ENCODE assay signal across 13 cellular contexts in the genomic region with DNA sequence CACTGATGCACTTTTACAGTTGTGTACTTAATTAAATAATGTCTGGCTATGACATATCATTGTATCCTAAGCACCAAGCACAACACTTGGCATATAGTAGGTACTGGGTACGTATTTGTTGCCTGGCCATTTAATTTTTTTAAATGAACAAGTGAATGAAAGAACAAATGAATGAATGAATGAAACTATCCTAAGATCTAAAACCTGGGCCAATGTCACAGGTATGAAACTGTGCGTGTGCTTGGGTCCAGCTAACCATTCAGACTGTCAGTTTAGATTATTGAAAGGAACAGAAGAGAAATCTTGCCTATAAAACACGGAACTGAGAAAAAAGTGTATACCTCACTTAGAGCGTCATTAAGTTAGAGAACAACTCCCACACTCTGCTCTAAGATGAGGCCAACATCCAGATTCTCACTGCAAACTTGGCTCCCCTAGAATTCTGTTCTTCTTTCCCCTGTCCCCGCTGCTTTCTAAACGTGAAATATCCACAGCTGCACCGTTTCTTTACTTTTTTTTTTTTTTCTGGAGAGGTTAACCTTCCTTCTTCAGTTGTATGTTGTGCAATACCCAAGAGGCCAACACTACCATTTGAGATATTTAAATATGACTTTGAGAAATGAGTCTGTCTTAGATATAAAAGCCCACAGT. TPM values are rescaled to one million over a fixed set of nuclear protein-coding genes. Genes with fewer than 3 reads are reported as not detected.
A peak's percentile ranks its signal among the peaks of the same experiment; 100 is the strongest.
DNase-seq lines count a peak whose midpoint lies in the region; ATAC-seq and TF ChIP-seq lines count a peak whose summit lies in the region.
"Had no signal": no experiment of that assay in that cellular context is flagged by ENCODE, and none has a peak within 500 bp of the region (broad histone marks: within the 10 kb centered on the region; RNA-seq: fewer than 3 reads in every experiment).

No MANE protein-coding gene starts in this region.

- no peak overlapping the region for H2AFZ ChIP-seq in fibroblast of lung (ENCODE audit: low read length)
- no peak overlapping the region for H2AFZ ChIP-seq in neural progenitor cell (replicated peaks)

- H4K20me1 ChIP-seq in fibroblast of lung (ENCODE audit: control insufficient read depth, extremely low read depth, insufficient read depth, low read length) (no peaks in the 10 kb centered on the region), neural progenitor cell (ENCODE audit: low read depth) (no peaks in the 10 kb centered on the region)

- no peaks in the 10 kb centered on the region for H3K79me2 ChIP-seq in fibroblast of lung (ENCODE audit: control insufficient read depth, insufficient read depth, low read length)
- H3K79me2 ChIP-seq in neural progenitor cell (ENCODE audit: low read depth) = no peaks in the 10 kb centered on the region

- H3K36me3 Mint-ChIP-seq in HFFc6 (ENCODE audit: low read depth) (no peaks in the 10 kb centered on the region), neural progenitor cell (no peaks in the 10 kb centered on the region)

- H3K4me3 Mint-ChIP-seq in HFFc6 (no peak overlapping the region), neural progenitor cell (no peak overlapping the region)
- H3K4me3 Mint-ChIP-seq: activated T-cell treated with anti-CD3 and anti-CD28 coated beads, Interleukin-2, amount 50 U/mL, for 24 hours had no signal

- H3K4me3 ChIP-seq in fibroblast of lung (replicated peaks in 1 of 4; ENCODE audit: control extremely low read depth in 1 of 4, insufficient read depth in 1 of 4, low read depth in 3 of 4, low read length in 4 of 4) (no peak overlapping the region), neural progenitor cell (no peak overlapping the region)
- H3K4me3 ChIP-seq: SJCRH30, stomach had no signal

- no peak overlapping the region for H3K4me2 ChIP-seq in fibroblast of lung (ENCODE audit: extremely low read depth, insufficient read depth, low read length)
- no peak overlapping the region for H3K4me2 ChIP-seq in neural progenitor cell

- H3K9me3 Mint-ChIP-seq in HFFc6 = no peaks in the 10 kb centered on the region
- H3K9me3 Mint-ChIP-seq in neural progenitor cell = no peaks in the 10 kb centered on the region
- H3K9me3 Mint-ChIP-seq: activated T-cell treated with anti-CD3 and anti-CD28 coated beads, Interleukin-2, amount 50 U/mL, for 24 hours had no signal

- no peaks in the 10 kb centered on the region for H3K36me3 ChIP-seq in fibroblast of lung (ENCODE audit: control insufficient read depth, insufficient read depth, low read length)
- no peaks in the 10 kb centered on the region for H3K36me3 ChIP-seq in neural progenitor cell
- H3K36me3 ChIP-seq: SJCRH30, stomach had no signal

- H3K27me3 ChIP-seq in fibroblast of lung (ENCODE audit: control insufficient read depth, insufficient read depth, low read length) (no peaks in the 10 kb centered on the region), neural progenitor cell (no peaks in the 10 kb centered on the region)
- H3K27me3 ChIP-seq: SJCRH30, stomach had no signal

- no peak for TF ChIP-seq CTCF in fibroblast of lung (conservative IDR thresholded peaks at IDR 0.05 in 1 of 2, IDR thresholded peaks at IDR 0.05 in 1 of 2; ENCODE audit: low read depth in 1 of 2, low read length in 2 of 2)
- no peak for TF ChIP-seq CTCF in HFFc6 (IDR thresholded peaks at IDR 0.05)
- TF ChIP-seq CTCF in neural progenitor cell (IDR thresholded peaks at IDR 0.05) = no peak

- H3K27ac Mint-ChIP-seq in HFFc6 = no peak overlapping the region
- no peak overlapping the region for H3K27ac Mint-ChIP-seq in neural progenitor cell
- H3K27ac Mint-ChIP-seq: activated T-cell treated with anti-CD3 and anti-CD28 coated beads, Interleukin-2, amount 50 U/mL, for 24 hours had no signal

- H3F3A ChIP-seq in neural progenitor cell (ENCODE audit: low read depth) = no peaks in the 10 kb centered on the region

- H3K4me1 ChIP-seq in fibroblast of lung (ENCODE audit: control insufficient read depth, extremely low read depth, insufficient read depth, low read length) = peaks cover 9% of the 10 kb centered on the region
- H3K4me1 ChIP-seq in neural progenitor cell = peaks cover 8% of the 10 kb centered on the region
- H3K4me1 ChIP-seq: SJCRH30 had no signal

- ATAC-seq in GM18502 (IDR thresholded peaks at IDR 0.05; ENCODE audit: poor library complexity, unreplicated experiment) (peak; percentile 64), GM21576 (IDR thresholded peaks at IDR 0.05; ENCODE audit: unreplicated experiment) (peak; percentile 59), HG03460 (IDR thresholded peaks at IDR 0.05; ENCODE audit: unreplicated experiment) (peak; percentile 40)

- DNase-seq in fibroblast of lung (ENCODE audit: low read depth in 2 of 2) = peak; percentile 36 to 51
- no peak for DNase-seq in NCI-H82 treated with DMSO at 0.1 percent for 48 hours (lab: John Stamatoyannopoulos, UW; ENCODE audit: unreplicated experiment)
- no peak for DNase-seq in HFFc6
- no peak for DNase-seq in neural progenitor cell (ENCODE audit: low spot score)
- no peak for DNase-seq in NCI-H2081 treated with DMSO at 0.1 percent for 48 hours (lab: John Stamatoyannopoulos, UW)
- DNase-seq: activated T-cell treated with anti-CD3 and anti-CD28 coated beads, Interleukin-2, amount 50 U/mL, for 24 hours; kidney glomerular epithelial cell; NCI-H1105; SJCRH30; stomach had no signal

- H3K4me1 Mint-ChIP-seq in HFFc6 (ENCODE audit: low read depth) (peaks cover 34% of the 10 kb centered on the region), neural progenitor cell (peaks cover 25% of the 10 kb centered on the region)

- H3K9ac ChIP-seq in fibroblast of lung (ENCODE audit: insufficient read depth, low read length) (no peak overlapping the region), neural progenitor cell (no peak overlapping the region)

- no peaks in the 10 kb centered on the region for H3K9me3 ChIP-seq in fibroblast of lung (ENCODE audit: control insufficient read depth, insufficient read depth, low read depth, low read length)
- H3K9me3 ChIP-seq in neural progenitor cell (ENCODE audit: low read depth) = no peaks in the 10 kb centered on the region
- H3K9me3 ChIP-seq: SJCRH30, stomach had no signal

- no peaks in the 10 kb centered on the region; the same call in 1 of the 2 replicates for H3K27me3 Mint-ChIP-seq in HFFc6 (ENCODE audit: insufficient read depth)
- H3K27me3 Mint-ChIP-seq in neural progenitor cell (ENCODE audit: insufficient read depth, low read depth) = peaks cover 5% of the 10 kb centered on the region
- H3K27me3 Mint-ChIP-seq: activated T-cell treated with anti-CD3 and anti-CD28 coated beads, Interleukin-2, amount 50 U/mL, for 24 hours had no signal

- H3K27ac ChIP-seq in fibroblast of lung (ENCODE audit: insufficient read depth, low read length) = no peak overlapping the region
- no peak overlapping the region for H3K27ac ChIP-seq in neural progenitor cell
- H3K27ac ChIP-seq: SJCRH30, stomach had no signal

RNA-seq across cellular contexts. Expression of a gene that starts 17.3 kb away (rescaled TPM):
- total RNA-seq in fibroblast of lung (56.0 and 56.3 TPM in 2 replicates), neural progenitor cell (ENCODE audit: low replicate concordance) (49.6 and 87.2 TPM in 2 replicates)
- 13.2 and 24.1 TPM in 2 replicates for polyA plus RNA-seq in fibroblast of lung
- polyA plus RNA-seq in fibroblast of lung (2012) = 11.1 and 24.5 TPM in 2 replicates
- polyA minus RNA-seq in fibroblast of lung (ENCODE audit: low replicate concordance) = 5.3 and 28.6 TPM in 2 replicates
- total RNA-seq in HFFc6 (2021; fragmentation: NEBNext Ultra II Directional; extraction: Animal tissue kit (Norgen Biotek cat#: 25700)) = 10 to 100 TPM; 24.5 to 35.4 (median 31.1) TPM

RNA-seq across cellular contexts. Expression of a gene that starts 33.9 kb away (rescaled TPM):
- total RNA-seq in fibroblast of lung = 48.7 and 71.4 TPM in 2 replicates
- polyA plus RNA-seq in fibroblast of lung = 26.2 and 34.9 TPM in 2 replicates
- polyA plus RNA-seq in fibroblast of lung (2012) = 34.9 and 37.7 TPM in 2 replicates
- polyA minus RNA-seq in fibroblast of lung (ENCODE audit: low replicate concordance) = 0.71 TPM in 1 of 2 replicates, not detected in the other
- total RNA-seq in HFFc6 (2021; fragmentation: NEBNext Ultra II Directional; extraction: Animal tissue kit (Norgen Biotek cat#: 25700)) = 10 to 100 TPM; 18.9 to 26.7 (median 22.0) TPM
- 51.7 and 57.5 TPM in 2 replicates for total RNA-seq in neural progenitor cell (ENCODE audit: low replicate concordance)

Comparison
In these comparisons a context has a peak if more than half of its experiments do, and no peak if none do; other contexts are left out.
1. DNase-seq: peak in fibroblast of lung (2 of 2); none in NCI-H82 treated with DMSO at 0.1 percent for 48 hours (single experiment), HFFc6 (single experiment), neural progenitor cell (single experiment) and NCI-H2081 treated with DMSO at 0.1 percent for 48 hours (single experiment).
2. Peak in every context shown above with its lines, with median percentiles within 50 percentile points of each other: ATAC-seq.